Comparison of ENCODE assay signal across 8 cellular contexts in the genomic region with DNA sequence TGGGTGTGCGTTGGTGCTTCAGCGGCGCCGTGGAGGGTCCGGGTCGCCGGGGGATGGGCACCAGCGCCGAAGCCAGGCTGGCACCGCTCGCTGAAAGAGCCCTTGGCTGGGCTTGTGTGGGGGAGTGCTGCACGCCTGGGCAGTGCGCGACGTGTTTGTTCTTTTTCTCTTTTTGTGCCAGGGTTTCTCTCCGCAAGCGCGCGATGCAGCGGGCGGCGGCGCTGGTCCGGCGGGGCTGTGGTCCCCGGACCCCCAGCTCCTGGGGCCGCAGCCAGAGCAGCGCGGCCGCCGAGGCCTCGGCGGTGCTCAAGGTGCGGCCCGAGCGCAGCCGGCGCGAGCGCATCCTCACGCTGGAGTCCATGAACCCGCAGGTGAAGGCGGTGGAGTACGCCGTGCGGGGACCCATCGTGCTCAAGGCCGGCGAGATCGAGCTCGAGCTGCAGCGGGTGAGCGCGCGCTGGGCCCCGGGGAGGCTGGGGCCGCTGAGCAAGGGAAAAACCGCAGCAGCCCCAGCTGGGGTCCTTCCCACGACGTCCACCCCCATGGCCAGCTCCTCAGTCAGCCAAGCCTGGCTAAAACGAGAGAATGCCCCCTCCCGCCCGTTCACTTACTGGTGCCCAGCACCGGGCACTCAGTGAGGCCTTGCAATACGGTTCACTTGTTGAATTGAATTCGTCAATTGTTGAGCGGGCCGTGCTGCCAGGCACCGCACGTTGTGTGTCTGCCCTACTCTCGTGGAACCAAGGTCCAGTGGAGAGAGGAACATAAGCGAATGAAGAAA. TPM values are rescaled to one million over a fixed set of nuclear protein-coding genes. Genes with fewer than 3 reads are reported as not detected.
A peak's percentile ranks its signal among the peaks of the same experiment; 100 is the strongest.
DNase-seq lines count a peak whose midpoint lies in the region; ATAC-seq, FAIRE-seq and TF ChIP-seq lines count a peak whose summit lies in the region.

No MANE protein-coding gene starts in this region.

- peaks cover 0 to 34% (median 5%) of the 10 kb centered on the region in 4 donors for H3K4me1 ChIP-seq in right lobe of liver

- peak overlapping the region; percentile 75 to 98 (median 94) for H3K27ac ChIP-seq in right lobe of liver

- peak overlapping the region; percentile 77 to 99 (median 88) for H3K4me3 ChIP-seq in right lobe of liver

- TF ChIP-seq POLR2A in GM12891 (IDR thresholded peaks at IDR 0.05; ENCODE audit: low read depth, low read length): no peak
- peak; percentile 10 for TF ChIP-seq POLR2A in right lobe of liver (IDR thresholded peaks at IDR 0.05)

- peaks cover 53% of the 10 kb centered on the region for H3K27me3 Mint-ChIP-seq in stimulated activated naive CD8-positive, alpha-beta T cell treated with anti-CD3 and anti-CD28 coated beads, Interleukin-15, amount 100 ng/mL, for 72 hours

- ATAC-seq in HG02571 (IDR thresholded peaks at IDR 0.05; ENCODE audit: unreplicated experiment): peak; percentile 9
- ATAC-seq in right lobe of liver: no peak
- peak; percentile 16 for ATAC-seq in stimulated activated naive CD8-positive, alpha-beta T cell treated with anti-CD3 and anti-CD28 coated beads, Interleukin-15, amount 100 ng/mL, for 72 hours

- peak overlapping the region; percentile 83 to 92 for H3K4me3 Mint-ChIP-seq in stimulated activated naive CD8-positive, alpha-beta T cell treated with anti-CD3 and anti-CD28 coated beads, Interleukin-15, amount 100 ng/mL, for 72 hours

- FAIRE-seq in GM12891 (lab: Jason Lieb, UNC): peak; percentile 76

- H3K9me3 ChIP-seq in right lobe of liver: no peaks in the 10 kb centered on the region

- TF ChIP-seq CTCF in right lobe of liver (IDR thresholded peaks at IDR 0.05): no peak

- H3K4me1 Mint-ChIP-seq in stimulated activated naive CD8-positive, alpha-beta T cell treated with anti-CD3 and anti-CD28 coated beads, Interleukin-15, amount 100 ng/mL, for 72 hours: peaks cover 35% of the 10 kb centered on the region

- 4% methylated on average over 31 of the region's 72 CpGs for WGBS in right lobe of liver (ENCODE audit: insufficient coverage, low coverage, low lambda C conversion rate, missing lambda C conversion rate)

- peak overlapping the region in 1 of 2 donors; percentile 55 for H3K27ac Mint-ChIP-seq in stimulated activated naive CD8-positive, alpha-beta T cell treated with anti-CD3 and anti-CD28 coated beads, Interleukin-15, amount 100 ng/mL, for 72 hours

- no peaks in the 10 kb centered on the region for H3K9me3 Mint-ChIP-seq in stimulated activated naive CD8-positive, alpha-beta T cell treated with anti-CD3 and anti-CD28 coated beads, Interleukin-15, amount 100 ng/mL, for 72 hours

- H3K36me3 ChIP-seq in right lobe of liver: peaks cover 0 to 4% (median 0%) of the 10 kb centered on the region in 4 donors

- intact Hi-C loops in right lobe of liver (cut with DNase I): no loop called here

- H3K27me3 ChIP-seq in right lobe of liver: no peaks in the 10 kb centered on the region

- no peak for DNase-seq in GM12891 (ENCODE audit: insufficient read length, low spot score)
- DNase-seq in RPMI8226: peak; percentile 55
- peak; percentile 24 for DNase-seq in cerebellar cortex (ENCODE audit: low spot score)
- DNase-seq in right lobe of liver: peak in 1 of 3 donors; percentile 32
- peak; percentile 26 to 35 for DNase-seq in stimulated activated naive CD8-positive, alpha-beta T cell treated with anti-CD3 and anti-CD28 coated beads, Interleukin-15, amount 100 ng/mL, for 72 hours
- DNase-seq in activated CD4-positive, CD25-positive, alpha-beta regulatory T cell (lab: John Stamatoyannopoulos, UW): no peak
- DNase-seq in iPS-NIHi11 (ENCODE audit: low spot score): no peak

TF ChIP-seq in GM12891, 5 proteins besides CTCF, POLR2A, EP300 and RAD21:
- TF ChIP-seq TAF1 (IDR thresholded peaks at IDR 0.05; ENCODE audit: low read depth, low read length): no peak
- TF ChIP-seq POU2F2 (IDR thresholded peaks at IDR 0.05; ENCODE audit: low read depth, low read length): no peak
- TF ChIP-seq PAX5 (IDR thresholded peaks at IDR 0.05; ENCODE audit: insufficient read depth, low read length, severe bottlenecking): no peak
- TF ChIP-seq SPI1 (IDR thresholded peaks at IDR 0.05; ENCODE audit: low read depth, low read length): no peak
- no peak for TF ChIP-seq POLR2AphosphoS5 (IDR thresholded peaks at IDR 0.05; ENCODE audit: low read depth, low read length)

RNA-seq across cellular contexts. Expression of gene GPT2, which starts 0.5 kb away (rescaled TPM):
- polyA plus RNA-seq in GM12891 (2012; ENCODE audit: low read depth, missing spikeins): 1.1 TPM
- total RNA-seq in right lobe of liver: 100 to 1,000 TPM in 2 of 6 experiments, 10 to 100 TPM in 4; 30.8 to 163 (median 92.0) TPM

RNA-seq across cellular contexts. Expression of gene C16orf87, which starts 53.7 kb away (rescaled TPM):
- 15.4 TPM for polyA plus RNA-seq in GM12891 (2012; ENCODE audit: low read depth, missing spikeins)
- total RNA-seq in right lobe of liver: 1 to 10 TPM; 5.5 to 9.8 (median 7.4) TPM

Comparison
In these comparisons a context has a peak if more than half of its experiments do, and no peak if none do; other contexts are left out.
1. DNase-seq: peak in RPMI8226 (single experiment), cerebellar cortex (single experiment) and stimulated activated naive CD8-positive, alpha-beta T cell treated with anti-CD3 and anti-CD28 coated beads, Interleukin-15, amount 100 ng/mL, for 72 hours (2 of 2); none in GM12891 (single experiment), activated CD4-positive, CD25-positive, alpha-beta regulatory T cell (0 of 4) and iPS-NIHi11 (single experiment).
2. ATAC-seq: peak in HG02571 (single experiment) and stimulated activated naive CD8-positive, alpha-beta T cell treated with anti-CD3 and anti-CD28 coated beads, Interleukin-15, amount 100 ng/mL, for 72 hours (single experiment); none in right lobe of liver (0 of 4).